In the genomic region with DNA sequence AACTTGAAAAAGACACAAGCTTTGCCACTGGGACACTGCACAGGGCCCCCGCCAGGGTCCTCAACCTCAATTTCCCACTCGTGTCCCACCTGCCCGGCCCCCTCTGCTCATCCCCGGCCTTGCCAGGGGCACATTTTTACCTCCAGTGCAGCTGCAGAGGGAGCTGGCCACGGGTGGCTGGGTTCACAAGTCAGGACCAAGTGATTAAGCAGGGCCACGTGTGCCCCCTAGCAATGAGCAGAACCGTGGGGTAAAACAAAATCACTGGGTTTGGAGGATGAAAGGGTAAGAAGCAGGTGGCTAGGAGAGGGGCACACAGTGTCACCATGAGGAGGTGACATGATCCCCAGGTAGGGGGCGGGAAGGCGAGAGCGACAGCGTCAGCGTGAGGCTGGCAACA, we compare ENCODE assay signal across 2 cellular contexts.
TF ChIP-seq lines count a peak whose summit lies in the region.

No MANE protein-coding gene starts in this region.

TF ChIP-seq in GM23338, 12 proteins besides CTCF, POLR2A, EP300 and RAD21 (continues in another document):
- TF ChIP-seq EZH2phosphoT487 (IDR thresholded peaks at IDR 0.05; ENCODE audit: unreplicated experiment) (no peak), JUNB (IDR thresholded peaks at IDR 0.05; ENCODE audit: unreplicated experiment) (no peak), ZNF331 (CRISPR knock-in tag; IDR thresholded peaks at IDR 0.05; ENCODE audit: low read depth) (no peak), EZH2 (IDR thresholded peaks at IDR 0.05; ENCODE audit: low read depth, unreplicated experiment) (no peak), STAT1 (IDR thresholded peaks at IDR 0.05; ENCODE audit: unreplicated experiment) (no peak), CREB1 (CRISPR knock-in tag; IDR thresholded peaks at IDR 0.05; ENCODE audit: low read depth) (no peak), POLR2AphosphoS5 (IDR thresholded peaks at IDR 0.05; ENCODE audit: low read depth) (no peak)
- TF ChIP-seq, protein P1, sequence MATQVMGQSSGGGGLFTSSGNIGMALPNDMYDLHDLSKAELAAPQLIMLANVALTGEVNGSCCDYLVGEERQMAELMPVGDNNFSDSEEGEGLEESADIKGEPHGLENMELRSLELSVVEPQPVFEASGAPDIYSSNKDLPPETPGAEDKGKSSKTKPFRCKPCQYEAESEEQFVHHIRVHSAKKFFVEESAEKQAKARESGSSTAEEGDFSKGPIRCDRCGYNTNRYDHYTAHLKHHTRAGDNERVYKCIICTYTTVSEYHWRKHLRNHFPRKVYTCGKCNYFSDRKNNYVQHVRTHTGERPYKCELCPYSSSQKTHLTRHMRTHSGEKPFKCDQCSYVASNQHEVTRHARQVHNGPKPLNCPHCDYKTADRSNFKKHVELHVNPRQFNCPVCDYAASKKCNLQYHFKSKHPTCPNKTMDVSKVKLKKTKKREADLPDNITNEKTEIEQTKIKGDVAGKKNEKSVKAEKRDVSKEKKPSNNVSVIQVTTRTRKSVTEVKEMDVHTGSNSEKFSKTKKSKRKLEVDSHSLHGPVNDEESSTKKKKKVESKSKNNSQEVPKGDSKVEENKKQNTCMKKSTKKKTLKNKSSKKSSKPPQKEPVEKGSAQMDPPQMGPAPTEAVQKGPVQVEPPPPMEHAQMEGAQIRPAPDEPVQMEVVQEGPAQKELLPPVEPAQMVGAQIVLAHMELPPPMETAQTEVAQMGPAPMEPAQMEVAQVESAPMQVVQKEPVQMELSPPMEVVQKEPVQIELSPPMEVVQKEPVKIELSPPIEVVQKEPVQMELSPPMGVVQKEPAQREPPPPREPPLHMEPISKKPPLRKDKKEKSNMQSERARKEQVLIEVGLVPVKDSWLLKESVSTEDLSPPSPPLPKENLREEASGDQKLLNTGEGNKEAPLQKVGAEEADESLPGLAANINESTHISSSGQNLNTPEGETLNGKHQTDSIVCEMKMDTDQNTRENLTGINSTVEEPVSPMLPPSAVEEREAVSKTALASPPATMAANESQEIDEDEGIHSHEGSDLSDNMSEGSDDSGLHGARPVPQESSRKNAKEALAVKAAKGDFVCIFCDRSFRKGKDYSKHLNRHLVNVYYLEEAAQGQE (IDR thresholded peaks at IDR 0.05; ENCODE audit: unreplicated experiment), result no peak
- TF ChIP-seq, protein P2, sequence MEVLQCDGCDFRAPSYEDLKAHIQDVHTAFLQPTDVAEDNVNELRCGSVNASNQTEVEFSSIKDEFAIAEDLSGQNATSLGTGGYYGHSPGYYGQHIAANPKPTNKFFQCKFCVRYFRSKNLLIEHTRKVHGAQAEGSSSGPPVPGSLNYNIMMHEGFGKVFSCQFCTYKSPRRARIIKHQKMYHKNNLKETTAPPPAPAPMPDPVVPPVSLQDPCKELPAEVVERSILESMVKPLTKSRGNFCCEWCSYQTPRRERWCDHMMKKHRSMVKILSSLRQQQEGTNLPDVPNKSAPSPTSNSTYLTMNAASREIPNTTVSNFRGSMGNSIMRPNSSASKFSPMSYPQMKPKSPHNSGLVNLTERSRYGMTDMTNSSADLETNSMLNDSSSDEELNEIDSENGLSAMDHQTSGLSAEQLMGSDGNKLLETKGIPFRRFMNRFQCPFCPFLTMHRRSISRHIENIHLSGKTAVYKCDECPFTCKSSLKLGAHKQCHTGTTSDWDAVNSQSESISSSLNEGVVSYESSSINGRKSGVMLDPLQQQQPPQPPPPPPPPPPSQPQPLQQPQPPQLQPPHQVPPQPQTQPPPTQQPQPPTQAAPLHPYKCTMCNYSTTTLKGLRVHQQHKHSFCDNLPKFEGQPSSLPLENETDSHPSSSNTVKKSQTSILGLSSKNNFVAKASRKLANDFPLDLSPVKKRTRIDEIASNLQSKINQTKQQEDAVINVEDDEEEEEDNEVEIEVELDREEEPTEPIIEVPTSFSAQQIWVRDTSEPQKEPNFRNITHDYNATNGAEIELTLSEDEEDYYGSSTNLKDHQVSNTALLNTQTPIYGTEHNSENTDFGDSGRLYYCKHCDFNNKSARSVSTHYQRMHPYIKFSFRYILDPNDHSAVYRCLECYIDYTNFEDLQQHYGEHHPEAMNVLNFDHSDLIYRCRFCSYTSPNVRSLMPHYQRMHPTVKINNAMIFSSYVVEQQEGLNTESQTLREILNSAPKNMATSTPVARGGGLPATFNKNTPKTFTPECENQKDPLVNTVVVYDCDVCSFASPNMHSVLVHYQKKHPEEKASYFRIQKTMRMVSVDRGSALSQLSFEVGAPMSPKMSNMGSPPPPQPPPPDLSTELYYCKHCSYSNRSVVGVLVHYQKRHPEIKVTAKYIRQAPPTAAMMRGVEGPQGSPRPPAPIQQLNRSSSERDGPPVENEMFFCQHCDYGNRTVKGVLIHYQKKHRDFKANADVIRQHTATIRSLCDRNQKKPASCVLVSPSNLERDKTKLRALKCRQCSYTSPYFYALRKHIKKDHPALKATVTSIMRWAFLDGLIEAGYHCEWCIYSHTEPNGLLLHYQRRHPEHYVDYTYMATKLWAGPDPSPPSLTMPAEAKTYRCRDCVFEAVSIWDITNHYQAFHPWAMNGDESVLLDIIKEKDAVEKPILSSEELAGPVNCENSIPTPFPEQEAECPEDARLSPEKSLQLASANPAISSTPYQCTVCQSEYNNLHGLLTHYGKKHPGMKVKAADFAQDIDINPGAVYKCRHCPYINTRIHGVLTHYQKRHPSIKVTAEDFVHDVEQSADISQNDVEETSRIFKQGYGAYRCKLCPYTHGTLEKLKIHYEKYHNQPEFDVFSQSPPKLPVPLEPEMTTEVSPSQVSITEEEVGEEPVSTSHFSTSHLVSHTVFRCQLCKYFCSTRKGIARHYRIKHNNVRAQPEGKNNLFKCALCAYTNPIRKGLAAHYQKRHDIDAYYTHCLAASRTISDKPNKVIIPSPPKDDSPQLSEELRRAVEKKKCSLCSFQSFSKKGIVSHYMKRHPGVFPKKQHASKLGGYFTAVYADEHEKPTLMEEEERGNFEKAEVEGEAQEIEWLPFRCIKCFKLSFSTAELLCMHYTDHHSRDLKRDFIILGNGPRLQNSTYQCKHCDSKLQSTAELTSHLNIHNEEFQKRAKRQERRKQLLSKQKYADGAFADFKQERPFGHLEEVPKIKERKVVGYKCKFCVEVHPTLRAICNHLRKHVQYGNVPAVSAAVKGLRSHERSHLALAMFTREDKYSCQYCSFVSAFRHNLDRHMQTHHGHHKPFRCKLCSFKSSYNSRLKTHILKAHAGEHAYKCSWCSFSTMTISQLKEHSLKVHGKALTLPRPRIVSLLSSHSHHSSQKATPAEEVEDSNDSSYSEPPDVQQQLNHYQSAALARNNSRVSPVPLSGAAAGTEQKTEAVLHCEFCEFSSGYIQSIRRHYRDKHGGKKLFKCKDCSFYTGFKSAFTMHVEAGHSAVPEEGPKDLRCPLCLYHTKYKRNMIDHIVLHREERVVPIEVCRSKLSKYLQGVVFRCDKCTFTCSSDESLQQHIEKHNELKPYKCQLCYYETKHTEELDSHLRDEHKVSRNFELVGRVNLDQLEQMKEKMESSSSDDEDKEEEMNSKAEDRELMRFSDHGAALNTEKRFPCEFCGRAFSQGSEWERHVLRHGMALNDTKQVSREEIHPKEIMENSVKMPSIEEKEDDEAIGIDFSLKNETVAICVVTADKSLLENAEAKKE (CRISPR knock-in tag; IDR thresholded peaks at IDR 0.05), result no peak
- TF ChIP-seq, protein P3, sequence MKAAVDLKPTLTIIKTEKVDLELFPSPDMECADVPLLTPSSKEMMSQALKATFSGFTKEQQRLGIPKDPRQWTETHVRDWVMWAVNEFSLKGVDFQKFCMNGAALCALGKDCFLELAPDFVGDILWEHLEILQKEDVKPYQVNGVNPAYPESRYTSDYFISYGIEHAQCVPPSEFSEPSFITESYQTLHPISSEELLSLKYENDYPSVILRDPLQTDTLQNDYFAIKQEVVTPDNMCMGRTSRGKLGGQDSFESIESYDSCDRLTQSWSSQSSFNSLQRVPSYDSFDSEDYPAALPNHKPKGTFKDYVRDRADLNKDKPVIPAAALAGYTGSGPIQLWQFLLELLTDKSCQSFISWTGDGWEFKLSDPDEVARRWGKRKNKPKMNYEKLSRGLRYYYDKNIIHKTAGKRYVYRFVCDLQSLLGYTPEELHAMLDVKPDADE (IDR thresholded peaks at IDR 0.05), result no peak

TF ChIP-seq in H1, 55 proteins besides CTCF, POLR2A, EP300 and RAD21:
- no peak for TF ChIP-seq TAF1 (IDR thresholded peaks at IDR 0.05; ENCODE audit: low read depth, low read length)
